ENCODE assay signal across 11 cellular contexts in genomic region chr10:112815238-112816032, GRCh38.
DNase-seq lines count a peak whose midpoint lies in the region; ATAC-seq and TF ChIP-seq lines count a peak whose summit lies in the region.
"Had no signal": no experiment of that assay in that cellular context is flagged by ENCODE, and none has a peak within 500 bp of the region (broad histone marks: within the 10 kb centered on the region; RNA-seq: fewer than 3 reads in every experiment).

No MANE protein-coding gene starts in this region.

- no peaks in the 10 kb centered on the region for H3K79me2 ChIP-seq in ACC112 (ENCODE audit: control insufficient read depth, insufficient read depth, low read length, unreplicated experiment)

- H3K27ac ChIP-seq in ACC112 (ENCODE audit: low read depth, low read length) (peak overlapping the region; percentile 24; the same call in 1 of the 2 replicates), brain microvascular endothelial cell (no peak overlapping the region), left lung (peak overlapping the region in 1 of 2 donors; percentile 23)
- H3K27ac ChIP-seq: upper lobe of left lung had no signal

- TF ChIP-seq CTCF in brain microvascular endothelial cell (IDR thresholded peaks at IDR 0.05; ENCODE audit: low read depth, low read length, missing control alignments): no peak
- no peak for TF ChIP-seq CTCF in left lung (IDR thresholded peaks at IDR 0.05)

- peak; percentile 39 for ATAC-seq in left lung

- H3K36me3 ChIP-seq in ACC112 (ENCODE audit: insufficient read depth, low read length) (no peaks in the 10 kb centered on the region), brain microvascular endothelial cell (replicated peaks) (no peaks in the 10 kb centered on the region), left lung (no peaks in the 10 kb centered on the region)
- H3K36me3 ChIP-seq: upper lobe of left lung had no signal

- H3K4me1 ChIP-seq in ACC112 (ENCODE audit: control insufficient read depth, insufficient read depth, low read length, unreplicated experiment): peaks cover 26% of the 10 kb centered on the region
- H3K4me1 ChIP-seq in left lung: peaks cover 19 to 39% of the 10 kb centered on the region in 2 donors

- in situ Hi-C loops in brain microvascular endothelial cell (cut with HindIII; ENCODE audit: low pct_ligation_motif_present, low sequenced_read_pairs): no loop called here

- no peaks in the 10 kb centered on the region for H3K27me3 ChIP-seq in ACC112 (ENCODE audit: insufficient read depth, low read length)
- H3K27me3 ChIP-seq in brain microvascular endothelial cell (replicated peaks): no peaks in the 10 kb centered on the region
- no peaks in the 10 kb centered on the region for H3K27me3 ChIP-seq in left lung
- H3K27me3 ChIP-seq: upper lobe of left lung had no signal

- H2AFZ ChIP-seq in ACC112 (ENCODE audit: low read length, unreplicated experiment): no peak overlapping the region

- H3K9me3 ChIP-seq in left lung: no peaks in the 10 kb centered on the region
- H3K9me3 ChIP-seq: upper lobe of left lung had no signal

- intact Hi-C loops in left lung (cut with DNase I): no loop called here

- H3K4me3 ChIP-seq in ACC112 (ENCODE audit: low read depth, low read length): peak overlapping the region; percentile 3
- H3K4me3 ChIP-seq in brain microvascular endothelial cell (ENCODE audit: low read depth, low read length): no peak overlapping the region
- no peak overlapping the region for H3K4me3 ChIP-seq in left lung
- H3K4me3 ChIP-seq: upper lobe of left lung had no signal

- peak; percentile 47 for DNase-seq in HK-2 (ENCODE audit: unreplicated experiment)
- DNase-seq in brain microvascular endothelial cell: peak; percentile 67
- DNase-seq in left lung: no peak
- no peak for DNase-seq in DMS 273 treated with DMSO at 0.1 percent for 48 hours (lab: John Stamatoyannopoulos, UW)
- no peak for DNase-seq in NCI-H2107 (lab: John Stamatoyannopoulos, UW)
- DNase-seq in NCI-H128 (lab: John Stamatoyannopoulos, UW; ENCODE audit: unreplicated experiment): no peak
- no peak for DNase-seq in NCI-H2171 treated with DMSO at 0.1 percent for 48 hours (lab: John Stamatoyannopoulos, UW)
- DNase-seq: activated CD4-positive, alpha-beta T cell treated with anti-CD3 and anti-CD28 coated beads for 48 hours; NCI-H1092 had no signal

Comparison
In these comparisons a context has a peak if more than half of its experiments do, and no peak if none do; other contexts are left out.
1. DNase-seq: peak in HK-2 (single experiment) and brain microvascular endothelial cell (single experiment); none in left lung (0 of 2), DMS 273 treated with DMSO at 0.1 percent for 48 hours (single experiment), NCI-H2107 (single experiment), NCI-H128 (single experiment) and NCI-H2171 treated with DMSO at 0.1 percent for 48 hours (single experiment).